In genomic region chrX:136585960-136586359, GRCh38 we compare ENCODE assay signal across 1 cellular context.
TF ChIP-seq lines count a peak whose summit lies in the region.

No MANE protein-coding gene starts in this region.

TF ChIP-seq in A549, 52 proteins besides CTCF, POLR2A, EP300 and RAD21 (continued from another document):
- no peak for TF ChIP-seq REST (IDR thresholded peaks at IDR 0.05)
- TF ChIP-seq RNF2 (IDR thresholded peaks at IDR 0.05; ENCODE audit: borderline replicate concordance, low read depth): no peak
- no peak for TF ChIP-seq ZC3H11A (IDR thresholded peaks at IDR 0.05)
- no peak for TF ChIP-seq CHD2 (IDR thresholded peaks at IDR 0.05; ENCODE audit: low read length, partially characterized antibody)
- TF ChIP-seq FOSL2 (IDR thresholded peaks at IDR 0.05): no peak
- TF ChIP-seq FOSL2 (CRISPR knock-in tag; IDR thresholded peaks at IDR 0.05): no peak
- no peak for TF ChIP-seq RCOR1 (IDR thresholded peaks at IDR 0.05; ENCODE audit: low read depth, low read length)
- no peak for TF ChIP-seq NFE2L2 (conservative IDR thresholded peaks at IDR 0.05; ENCODE audit: low read length)
- no peak for TF ChIP-seq HDAC2 (IDR thresholded peaks at IDR 0.05)
- no peak for TF ChIP-seq BHLHE40 (IDR thresholded peaks at IDR 0.05; ENCODE audit: low read depth, low read length)
- no peak for TF ChIP-seq KDM5A (IDR thresholded peaks at IDR 0.05)
- no peak for TF ChIP-seq NR3C1 (IDR thresholded peaks at IDR 0.05)
- TF ChIP-seq FOSB (CRISPR knock-in tag; IDR thresholded peaks at IDR 0.05): no peak
- no peak for TF ChIP-seq MAZ (IDR thresholded peaks at IDR 0.05; ENCODE audit: borderline replicate concordance, low read depth, low read length)
- no peak for TF ChIP-seq HOXA7 (CRISPR knock-in tag; IDR thresholded peaks at IDR 0.05)
- no peak for TF ChIP-seq KDM1A (IDR thresholded peaks at IDR 0.05; ENCODE audit: low read depth)
